18 cellular contexts compared by ENCODE assay signal in genomic region chr17:68705331-68706166, GRCh38.
DNase-seq lines count a peak whose midpoint lies in the region; ATAC-seq, FAIRE-seq and TF ChIP-seq lines count a peak whose summit lies in the region.
"Had no signal": no experiment of that assay in that cellular context is flagged by ENCODE, and none has a peak within 500 bp of the region (broad histone marks: within the 10 kb centered on the region; RNA-seq: fewer than 3 reads in every experiment).

No MANE protein-coding gene starts in this region.

- no peaks in the 10 kb centered on the region for H3K36me3 Mint-ChIP-seq in astrocyte (ENCODE audit: low read depth, unreplicated experiment)
- no peaks in the 10 kb centered on the region for H3K36me3 Mint-ChIP-seq in stimulated activated effector memory CD8-positive, alpha-beta T cell treated with anti-CD3 and anti-CD28 coated beads, Interleukin-12 subunit alpha, Interleukin-12 subunit beta, amount 100 ng/mL, for 72 hours
- H3K36me3 Mint-ChIP-seq: activated CD8-positive, alpha-beta memory T cell treated with anti-CD3 and anti-CD28 coated beads, Interleukin-2, amount 10 ng/mL, durations not matched to agents 7 days and 5 days; activated naive CD4-positive, alpha-beta T cell treated with anti-CD3 and anti-CD28 coated beads, Interleukin-2, amount 50 U/mL, for 72 hours had no signal

- intact Hi-C loops in mucosa of descending colon (cut with DNase I, micrococcal nuclease), result no loop called here

- H3K9me3 ChIP-seq in AG04450 (ENCODE audit: control insufficient read depth, insufficient read depth, low read length) (no peaks in the 10 kb centered on the region), GM23248 (ENCODE audit: low read depth) (no peaks in the 10 kb centered on the region), astrocyte (ENCODE audit: insufficient read depth, low read depth, low read length) (no peaks in the 10 kb centered on the region), mucosa of descending colon (no peaks in the 10 kb centered on the region)
- H3K9me3 ChIP-seq: BLaER1 treated with 17β-estradiol and CSF1 and Interleukin-3, amounts not matched to agents 10 nM and 100 nM had no signal

- H4K20me1 ChIP-seq in GM23248 (ENCODE audit: insufficient read depth), result no peaks in the 10 kb centered on the region
- H4K20me1 ChIP-seq in astrocyte (ENCODE audit: insufficient read depth, low read length), result no peaks in the 10 kb centered on the region
- H4K20me1 ChIP-seq: BLaER1 treated with 17β-estradiol and CSF1 and Interleukin-3, amounts not matched to agents 10 nM and 100 nM had no signal

- H3F3A ChIP-seq in GM23248 (ENCODE audit: insufficient read depth), result peaks cover 56% of the 10 kb centered on the region

- peaks cover 28% of the 10 kb centered on the region for H3K4me1 Mint-ChIP-seq in astrocyte (ENCODE audit: low read depth, unreplicated experiment)
- H3K4me1 Mint-ChIP-seq in stimulated activated effector memory CD8-positive, alpha-beta T cell treated with anti-CD3 and anti-CD28 coated beads, Interleukin-12 subunit alpha, Interleukin-12 subunit beta, amount 100 ng/mL, for 72 hours, result no peaks in the 10 kb centered on the region
- H3K4me1 Mint-ChIP-seq: activated CD8-positive, alpha-beta memory T cell treated with anti-CD3 and anti-CD28 coated beads, Interleukin-2, amount 10 ng/mL, durations not matched to agents 7 days and 5 days had no signal

- 7% methylated on average over 6 of the region's 6 CpGs for WGBS in GM23248 (ENCODE audit: low coverage in 1 of 2, low lambda C conversion rate in 2 of 2, missing lambda C conversion rate in 2 of 2), 2 experiments

- CTCF ChIA-PET in AG04450 (lab: Charles Lee), result no interaction called here

- in situ Hi-C loops in GM23248 (cut with MboI), result no loop called here

- H3K27me3 ChIP-seq in AG04450 (ENCODE audit: control insufficient read depth, insufficient read depth, low read length) (no peaks in the 10 kb centered on the region), GM23248 (replicated peaks; ENCODE audit: insufficient read depth) (no peaks in the 10 kb centered on the region), astrocyte (ENCODE audit: insufficient read depth, low read length) (no peaks in the 10 kb centered on the region)
- H3K27me3 ChIP-seq: BLaER1 treated with 17β-estradiol and CSF1 and Interleukin-3, amounts not matched to agents 10 nM and 100 nM had no signal

- FAIRE-seq in astrocyte (lab: Jason Lieb, UNC), result no peak
- FAIRE-seq: GM12892 had no signal

- H3K4me3 ChIP-seq in AG04450 (ENCODE audit: low read depth, low read length) (no peak overlapping the region), GM23248 (peak overlapping the region; percentile 56), astrocyte (ENCODE audit: insufficient read depth, low read depth, low read length) (no peak overlapping the region), mucosa of descending colon (no peak overlapping the region)
- H3K4me3 ChIP-seq: BLaER1 treated with 17β-estradiol and CSF1 and Interleukin-3, amounts not matched to agents 10 nM and 100 nM had no signal

- peak overlapping the region; percentile 4 for H3K4me3 Mint-ChIP-seq in astrocyte (ENCODE audit: unreplicated experiment)
- H3K4me3 Mint-ChIP-seq in stimulated activated effector memory CD8-positive, alpha-beta T cell treated with anti-CD3 and anti-CD28 coated beads, Interleukin-12 subunit alpha, Interleukin-12 subunit beta, amount 100 ng/mL, for 72 hours, result no peak overlapping the region
- H3K4me3 Mint-ChIP-seq: activated CD8-positive, alpha-beta memory T cell treated with anti-CD3 and anti-CD28 coated beads, Interleukin-2, amount 10 ng/mL, durations not matched to agents 7 days and 5 days had no signal

- H2AFZ ChIP-seq in GM23248 (peak overlapping the region; percentile 56), astrocyte (ENCODE audit: low read depth, low read length) (no peak overlapping the region)

- H3K4me2 ChIP-seq in GM23248 (ENCODE audit: unreplicated experiment) (peak overlapping the region; percentile 73), astrocyte (ENCODE audit: low read length) (no peak overlapping the region)
- H3K4me2 ChIP-seq: BLaER1 treated with 17β-estradiol and CSF1 and Interleukin-3, amounts not matched to agents 10 nM and 100 nM had no signal

- H3K79me2 ChIP-seq in GM23248 (ENCODE audit: insufficient read depth) (no peaks in the 10 kb centered on the region), astrocyte (ENCODE audit: insufficient read depth, low read length) (no peaks in the 10 kb centered on the region)

- TF ChIP-seq CTCF in AG04450 (IDR thresholded peaks at IDR 0.05; ENCODE audit: low read depth, low read length) (no peak), astrocyte (IDR thresholded peaks at IDR 0.05; ENCODE audit: insufficient read depth, low read depth, low read length) (no peak), mucosa of descending colon (IDR thresholded peaks at IDR 0.05) (no peak)

- H3K27ac Mint-ChIP-seq in astrocyte (ENCODE audit: unreplicated experiment), result peak overlapping the region; percentile 87
- H3K27ac Mint-ChIP-seq in stimulated activated effector memory CD8-positive, alpha-beta T cell treated with anti-CD3 and anti-CD28 coated beads, Interleukin-12 subunit alpha, Interleukin-12 subunit beta, amount 100 ng/mL, for 72 hours, result no peak overlapping the region
- H3K27ac Mint-ChIP-seq: activated CD8-positive, alpha-beta memory T cell treated with anti-CD3 and anti-CD28 coated beads, Interleukin-2, amount 10 ng/mL, durations not matched to agents 7 days and 5 days; activated naive CD4-positive, alpha-beta T cell treated with anti-CD3 and anti-CD28 coated beads, Interleukin-2, amount 50 U/mL, for 72 hours had no signal

- peaks cover 3% of the 10 kb centered on the region for H3K27me3 Mint-ChIP-seq in astrocyte (ENCODE audit: low read depth, unreplicated experiment)
- H3K27me3 Mint-ChIP-seq: activated CD8-positive, alpha-beta memory T cell treated with anti-CD3 and anti-CD28 coated beads, Interleukin-2, amount 10 ng/mL, durations not matched to agents 7 days and 5 days had no signal

- POLR2A ChIA-PET in AG04450 (lab: Yijun Ruan, JAX), result interaction anchor here (1.5 kb wide), 1 partner anchor 8 kb away, joined by 4 read pairs; no protein-coding TSS in a partner anchor

- H3K9ac ChIP-seq in GM23248 (peak overlapping the region; percentile 78), astrocyte (ENCODE audit: low read length) (no peak overlapping the region)
- H3K9ac ChIP-seq: BLaER1 treated with 17β-estradiol and CSF1 and Interleukin-3, amounts not matched to agents 10 nM and 100 nM had no signal

- H3K9me3 Mint-ChIP-seq in astrocyte (ENCODE audit: unreplicated experiment), result peaks cover 2% of the 10 kb centered on the region
- no peaks in the 10 kb centered on the region for H3K9me3 Mint-ChIP-seq in stimulated activated effector memory CD8-positive, alpha-beta T cell treated with anti-CD3 and anti-CD28 coated beads, Interleukin-12 subunit alpha, Interleukin-12 subunit beta, amount 100 ng/mL, for 72 hours

- H3K27ac ChIP-seq in AG04450 (ENCODE audit: low read depth, low read length) (peak overlapping the region; percentile 52), GM23248 (peak overlapping the region; percentile 97), astrocyte (ENCODE audit: low read depth, low read length) (no peak overlapping the region), caudate nucleus (ENCODE audit: low read depth, low read length) (no peak overlapping the region)
- H3K27ac ChIP-seq: BLaER1 treated with 17β-estradiol and CSF1 and Interleukin-3, amounts not matched to agents 10 nM and 100 nM; VCaP had no signal

- H3K4me1 ChIP-seq in GM23248 (ENCODE audit: insufficient read depth), result peaks cover 45% of the 10 kb centered on the region
- no peaks in the 10 kb centered on the region for H3K4me1 ChIP-seq in astrocyte (ENCODE audit: insufficient read depth, low read length)
- no peaks in the 10 kb centered on the region for H3K4me1 ChIP-seq in mucosa of descending colon (ENCODE audit: low read depth)
- H3K4me1 ChIP-seq: BLaER1 treated with 17β-estradiol and CSF1 and Interleukin-3, amounts not matched to agents 10 nM and 100 nM had no signal

- ATAC-seq in mucosa of descending colon, result peak; percentile 22
- no peak for ATAC-seq in stimulated activated effector memory CD8-positive, alpha-beta T cell treated with anti-CD3 and anti-CD28 coated beads, Interleukin-12 subunit alpha, Interleukin-12 subunit beta, amount 100 ng/mL, for 72 hours
- ATAC-seq: activated CD8-positive, alpha-beta memory T cell treated with anti-CD3 and anti-CD28 coated beads, Interleukin-2, amount 10 ng/mL, durations not matched to agents 7 days and 5 days; activated naive CD4-positive, alpha-beta T cell treated with anti-CD3 and anti-CD28 coated beads, Interleukin-2, amount 50 U/mL, for 72 hours had no signal

- DNase-seq in AG04450 (ENCODE audit: low read depth, low spot score), result no peak
- peak; percentile 91 for DNase-seq in GM23248
- peak; percentile 44 for DNase-seq in astrocyte (ENCODE audit: low read depth)
- DNase-seq in mucosa of descending colon, result no peak
- no peak for DNase-seq in caudate nucleus (lab: John Stamatoyannopoulos, UW)
- no peak for DNase-seq in retina
- DNase-seq in NCI-H2107 treated with DMSO at 0.1 percent for 48 hours (lab: John Stamatoyannopoulos, UW; ENCODE audit: unreplicated experiment), result no peak
- DNase-seq in stimulated activated effector memory CD8-positive, alpha-beta T cell treated with anti-CD3 and anti-CD28 coated beads, Interleukin-12 subunit alpha, Interleukin-12 subunit beta, amount 100 ng/mL, for 72 hours (ENCODE audit: low spot score in 2 of 2), result no peak
- DNase-seq: activated CD8-positive, alpha-beta memory T cell treated with anti-CD3 and anti-CD28 coated beads, Interleukin-2, amount 10 ng/mL, durations not matched to agents 7 days and 5 days; DMS79 treated with DMSO at 0.1 percent for 48 hours; NCI-H1417 treated with DMSO at 0.1 percent for 48 hours; NCI-H526; SHP77; stimulated activated CD4-positive, alpha-beta T cell treated with anti-CD3 and anti-CD28 coated beads, Interleukin-2, amount 100 ng/mL, for 24 hours had no signal

- H3K36me3 ChIP-seq in GM23248 (ENCODE audit: low read depth) (no peaks in the 10 kb centered on the region), astrocyte (ENCODE audit: insufficient read depth, low read length) (no peaks in the 10 kb centered on the region), mucosa of descending colon (ENCODE audit: low read depth) (no peaks in the 10 kb centered on the region)
- H3K36me3 ChIP-seq: BLaER1 treated with 17β-estradiol and CSF1 and Interleukin-3, amounts not matched to agents 10 nM and 100 nM had no signal

- H3K9me2 ChIP-seq in GM23248 (ENCODE audit: insufficient read depth), result no peaks in the 10 kb centered on the region

Comparison
In these comparisons a context has a peak if more than half of its experiments do, and no peak if none do; other contexts are left out.
1. DNase-seq: peak in GM23248 (single experiment) and astrocyte (single experiment); none in AG04450 (single experiment), mucosa of descending colon (0 of 3), caudate nucleus (0 of 61), retina (single experiment), NCI-H2107 treated with DMSO at 0.1 percent for 48 hours (single experiment) and stimulated activated effector memory CD8-positive, alpha-beta T cell treated with anti-CD3 and anti-CD28 coated beads, Interleukin-12 subunit alpha, Interleukin-12 subunit beta, amount 100 ng/mL, for 72 hours (0 of 2).
2. H3K27ac ChIP-seq: peak in AG04450 (single experiment) and GM23248 (single experiment); none in astrocyte (single experiment) and caudate nucleus (single experiment).